In the genomic region with DNA sequence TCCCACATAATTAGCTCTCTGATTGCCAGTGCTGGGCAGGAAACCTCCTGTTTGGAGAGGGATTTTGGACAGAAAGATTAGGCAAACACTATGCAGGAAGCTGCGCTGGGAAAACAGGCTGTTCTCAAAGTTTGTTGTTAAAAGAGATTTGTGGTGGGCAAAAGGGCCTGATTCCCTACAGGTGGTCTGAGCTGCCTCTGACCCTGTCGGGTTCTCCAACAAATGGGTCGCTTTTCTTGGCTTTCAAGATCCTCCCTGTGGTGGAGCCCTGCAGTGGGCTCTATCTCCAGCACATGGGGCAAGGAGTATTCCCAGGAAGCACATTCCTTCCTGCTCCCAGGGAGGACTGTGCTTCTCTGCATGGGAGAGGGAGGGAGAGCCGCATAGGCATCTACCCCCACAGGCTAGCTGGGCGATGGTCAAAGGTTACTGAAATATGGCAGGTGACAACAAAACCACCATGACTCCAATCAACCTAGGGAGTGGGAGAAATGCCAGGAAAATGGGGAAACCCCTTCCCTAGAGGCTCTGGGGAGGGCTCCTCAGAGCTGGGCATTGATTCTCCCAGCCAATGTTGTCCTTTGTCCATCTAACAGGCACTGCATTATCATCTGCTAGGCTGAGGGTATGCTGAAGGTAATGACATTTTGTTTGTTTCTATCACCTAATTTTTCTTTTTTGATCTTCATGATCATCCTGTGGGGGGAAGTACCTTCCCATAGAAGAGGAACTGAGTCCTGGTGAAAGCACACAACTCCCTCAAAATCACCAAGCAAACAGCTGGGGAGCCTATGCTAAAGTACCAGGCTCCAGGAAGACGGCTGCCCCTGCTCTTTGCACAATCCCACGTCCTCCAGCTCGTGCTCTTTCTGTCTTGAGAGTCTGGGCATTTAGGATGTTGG, we compare ENCODE assay signal across 1 cellular context.
TF ChIP-seq lines count a peak whose summit lies in the region.

No MANE protein-coding gene starts in this region.

TF ChIP-seq in HepG2, 621 proteins besides CTCF, POLR2A, EP300 and RAD21 (continued from another document and continues in another):
- TF ChIP-seq ELF4 (CRISPR knock-in tag; IDR thresholded peaks at IDR 0.05; ENCODE audit: borderline replicate concordance) (0 out of 2 replicates have a peak, but pooled peaks have one; percentile 68), CBFB (CRISPR knock-in tag; IDR thresholded peaks at IDR 0.05) (0 out of 2 replicates have a peak, but pooled peaks have one; percentile 31), POGZ (CRISPR knock-in tag; IDR thresholded peaks at IDR 0.05) (peak; percentile 59; the same call in 1 of the 2 replicates), CBX5 (CRISPR knock-in tag; IDR thresholded peaks at IDR 0.05; ENCODE audit: borderline replicate concordance) (no peak), ARNT (IDR thresholded peaks at IDR 0.05) (no peak), RBFOX2 (IDR thresholded peaks at IDR 0.05; ENCODE audit: low read depth, low read length) (no peak), PRPF4 (IDR thresholded peaks at IDR 0.05; ENCODE audit: low read depth, low read length, poor library complexity, severe bottlenecking) (no peak), ZNF317 (CRISPR knock-in tag; IDR thresholded peaks at IDR 0.05) (0 out of 2 replicates have a peak, but pooled peaks have one; percentile 31), ZNF556 (CRISPR knock-in tag; IDR thresholded peaks at IDR 0.05; ENCODE audit: borderline replicate concordance) (no peak), ZKSCAN8 (CRISPR knock-in tag; IDR thresholded peaks at IDR 0.05; ENCODE audit: borderline replicate concordance) (no peak; the same call in 1 of the 2 replicates), ZKSCAN1 (IDR thresholded peaks at IDR 0.05; ENCODE audit: low read length) (no peak), MLLT10 (CRISPR knock-in tag; IDR thresholded peaks at IDR 0.05) (no peak), NBN (conservative IDR thresholded peaks at IDR 0.05) (no peak), XBP1 (CRISPR knock-in tag; IDR thresholded peaks at IDR 0.05) (no peak), ZNF557 (CRISPR knock-in tag; IDR thresholded peaks at IDR 0.05) (no peak), NR2F1 (CRISPR knock-in tag; IDR thresholded peaks at IDR 0.05) (peak in 1 of 2 experiments; percentile 35; a peak in 1 of 4 replicates), ZBTB33 (CRISPR knock-in tag; IDR thresholded peaks at IDR 0.05) (no peak), ZNF326 (CRISPR knock-in tag; IDR thresholded peaks at IDR 0.05; ENCODE audit: borderline replicate concordance) (no peak), TAF15 (IDR thresholded peaks at IDR 0.05; ENCODE audit: low read depth, low read length, poor library complexity, severe bottlenecking) (no peak), SAFB2 (CRISPR knock-in tag; IDR thresholded peaks at IDR 0.05; ENCODE audit: borderline replicate concordance, low read depth) (no peak), GATAD1 (CRISPR knock-in tag; IDR thresholded peaks at IDR 0.05) (0 out of 2 replicates have a peak, but pooled peaks have one; percentile 36), NFE2 (CRISPR knock-in tag; IDR thresholded peaks at IDR 0.05) (no peak), ZBED4 (CRISPR knock-in tag; IDR thresholded peaks at IDR 0.05; ENCODE audit: borderline replicate concordance) (no peak), SUZ12 (IDR thresholded peaks at IDR 0.05; ENCODE audit: low read depth, low read length) (no peak), ZNF513 (CRISPR knock-in tag; conservative IDR thresholded peaks at IDR 0.05) (no peak), ZBTB21 (CRISPR knock-in tag; IDR thresholded peaks at IDR 0.05) (no peak), HNF4G (IDR thresholded peaks at IDR 0.05; ENCODE audit: borderline replicate concordance, low read depth, low read length) (peak; percentile 60; the same call in 1 of the 2 replicates), HNF4G (CRISPR knock-in tag; IDR thresholded peaks at IDR 0.05; ENCODE audit: borderline replicate concordance, low read depth) (peak; percentile 40; the same call in 1 of the 2 replicates), ZBTB7A (CRISPR knock-in tag; IDR thresholded peaks at IDR 0.05) (0 out of 2 replicates have a peak, but pooled peaks have one; percentile 24), ZNF569 (CRISPR knock-in tag; IDR thresholded peaks at IDR 0.05; ENCODE audit: borderline replicate concordance) (no peak), SP140L (CRISPR knock-in tag; IDR thresholded peaks at IDR 0.05; ENCODE audit: borderline replicate concordance) (no peak), ZNF746 (CRISPR knock-in tag; IDR thresholded peaks at IDR 0.05) (peak; percentile 14; the same call in 1 of the 2 replicates), ZNF737 (CRISPR knock-in tag; IDR thresholded peaks at IDR 0.05; ENCODE audit: borderline replicate concordance) (no peak)
- TF ChIP-seq, protein P1, sequence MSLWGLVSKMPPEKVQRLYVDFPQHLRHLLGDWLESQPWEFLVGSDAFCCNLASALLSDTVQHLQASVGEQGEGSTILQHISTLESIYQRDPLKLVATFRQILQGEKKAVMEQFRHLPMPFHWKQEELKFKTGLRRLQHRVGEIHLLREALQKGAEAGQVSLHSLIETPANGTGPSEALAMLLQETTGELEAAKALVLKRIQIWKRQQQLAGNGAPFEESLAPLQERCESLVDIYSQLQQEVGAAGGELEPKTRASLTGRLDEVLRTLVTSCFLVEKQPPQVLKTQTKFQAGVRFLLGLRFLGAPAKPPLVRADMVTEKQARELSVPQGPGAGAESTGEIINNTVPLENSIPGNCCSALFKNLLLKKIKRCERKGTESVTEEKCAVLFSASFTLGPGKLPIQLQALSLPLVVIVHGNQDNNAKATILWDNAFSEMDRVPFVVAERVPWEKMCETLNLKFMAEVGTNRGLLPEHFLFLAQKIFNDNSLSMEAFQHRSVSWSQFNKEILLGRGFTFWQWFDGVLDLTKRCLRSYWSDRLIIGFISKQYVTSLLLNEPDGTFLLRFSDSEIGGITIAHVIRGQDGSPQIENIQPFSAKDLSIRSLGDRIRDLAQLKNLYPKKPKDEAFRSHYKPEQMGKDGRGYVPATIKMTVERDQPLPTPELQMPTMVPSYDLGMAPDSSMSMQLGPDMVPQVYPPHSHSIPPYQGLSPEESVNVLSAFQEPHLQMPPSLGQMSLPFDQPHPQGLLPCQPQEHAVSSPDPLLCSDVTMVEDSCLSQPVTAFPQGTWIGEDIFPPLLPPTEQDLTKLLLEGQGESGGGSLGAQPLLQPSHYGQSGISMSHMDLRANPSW (CRISPR knock-in tag; IDR thresholded peaks at IDR 0.05; ENCODE audit: borderline replicate concordance), result peak; percentile 67; the same call in 1 of the 2 replicates
- TF ChIP-seq, protein P2, sequence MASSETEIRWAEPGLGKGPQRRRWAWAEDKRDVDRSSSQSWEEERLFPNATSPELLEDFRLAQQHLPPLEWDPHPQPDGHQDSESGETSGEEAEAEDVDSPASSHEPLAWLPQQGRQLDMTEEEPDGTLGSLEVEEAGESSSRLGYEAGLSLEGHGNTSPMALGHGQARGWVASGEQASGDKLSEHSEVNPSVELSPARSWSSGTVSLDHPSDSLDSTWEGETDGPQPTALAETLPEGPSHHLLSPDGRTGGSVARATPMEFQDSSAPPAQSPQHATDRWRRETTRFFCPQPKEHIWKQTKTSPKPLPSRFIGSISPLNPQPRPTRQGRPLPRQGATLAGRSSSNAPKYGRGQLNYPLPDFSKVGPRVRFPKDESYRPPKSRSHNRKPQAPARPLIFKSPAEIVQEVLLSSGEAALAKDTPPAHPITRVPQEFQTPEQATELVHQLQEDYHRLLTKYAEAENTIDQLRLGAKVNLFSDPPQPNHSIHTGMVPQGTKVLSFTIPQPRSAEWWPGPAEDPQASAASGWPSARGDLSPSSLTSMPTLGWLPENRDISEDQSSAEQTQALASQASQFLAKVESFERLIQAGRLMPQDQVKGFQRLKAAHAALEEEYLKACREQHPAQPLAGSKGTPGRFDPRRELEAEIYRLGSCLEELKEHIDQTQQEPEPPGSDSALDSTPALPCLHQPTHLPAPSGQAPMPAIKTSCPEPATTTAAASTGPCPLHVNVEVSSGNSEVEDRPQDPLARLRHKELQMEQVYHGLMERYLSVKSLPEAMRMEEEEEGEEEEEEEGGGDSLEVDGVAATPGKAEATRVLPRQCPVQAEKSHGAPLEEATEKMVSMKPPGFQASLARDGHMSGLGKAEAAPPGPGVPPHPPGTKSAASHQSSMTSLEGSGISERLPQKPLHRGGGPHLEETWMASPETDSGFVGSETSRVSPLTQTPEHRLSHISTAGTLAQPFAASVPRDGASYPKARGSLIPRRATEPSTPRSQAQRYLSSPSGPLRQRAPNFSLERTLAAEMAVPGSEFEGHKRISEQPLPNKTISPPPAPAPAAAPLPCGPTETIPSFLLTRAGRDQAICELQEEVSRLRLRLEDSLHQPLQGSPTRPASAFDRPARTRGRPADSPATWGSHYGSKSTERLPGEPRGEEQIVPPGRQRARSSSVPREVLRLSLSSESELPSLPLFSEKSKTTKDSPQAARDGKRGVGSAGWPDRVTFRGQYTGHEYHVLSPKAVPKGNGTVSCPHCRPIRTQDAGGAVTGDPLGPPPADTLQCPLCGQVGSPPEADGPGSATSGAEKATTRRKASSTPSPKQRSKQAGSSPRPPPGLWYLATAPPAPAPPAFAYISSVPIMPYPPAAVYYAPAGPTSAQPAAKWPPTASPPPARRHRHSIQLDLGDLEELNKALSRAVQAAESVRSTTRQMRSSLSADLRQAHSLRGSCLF (CRISPR knock-in tag; IDR thresholded peaks at IDR 0.05; ENCODE audit: borderline replicate concordance), result no peak
- TF ChIP-seq, protein P3, sequence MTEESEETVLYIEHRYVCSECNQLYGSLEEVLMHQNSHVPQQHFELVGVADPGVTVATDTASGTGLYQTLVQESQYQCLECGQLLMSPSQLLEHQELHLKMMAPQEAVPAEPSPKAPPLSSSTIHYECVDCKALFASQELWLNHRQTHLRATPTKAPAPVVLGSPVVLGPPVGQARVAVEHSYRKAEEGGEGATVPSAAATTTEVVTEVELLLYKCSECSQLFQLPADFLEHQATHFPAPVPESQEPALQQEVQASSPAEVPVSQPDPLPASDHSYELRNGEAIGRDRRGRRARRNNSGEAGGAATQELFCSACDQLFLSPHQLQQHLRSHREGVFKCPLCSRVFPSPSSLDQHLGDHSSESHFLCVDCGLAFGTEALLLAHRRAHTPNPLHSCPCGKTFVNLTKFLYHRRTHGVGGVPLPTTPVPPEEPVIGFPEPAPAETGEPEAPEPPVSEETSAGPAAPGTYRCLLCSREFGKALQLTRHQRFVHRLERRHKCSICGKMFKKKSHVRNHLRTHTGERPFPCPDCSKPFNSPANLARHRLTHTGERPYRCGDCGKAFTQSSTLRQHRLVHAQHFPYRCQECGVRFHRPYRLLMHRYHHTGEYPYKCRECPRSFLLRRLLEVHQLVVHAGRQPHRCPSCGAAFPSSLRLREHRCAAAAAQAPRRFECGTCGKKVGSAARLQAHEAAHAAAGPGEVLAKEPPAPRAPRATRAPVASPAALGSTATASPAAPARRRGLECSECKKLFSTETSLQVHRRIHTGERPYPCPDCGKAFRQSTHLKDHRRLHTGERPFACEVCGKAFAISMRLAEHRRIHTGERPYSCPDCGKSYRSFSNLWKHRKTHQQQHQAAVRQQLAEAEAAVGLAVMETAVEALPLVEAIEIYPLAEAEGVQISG (CRISPR knock-in tag; IDR thresholded peaks at IDR 0.05), result no peak
